ENCODE assay signal across 10 cellular contexts in the genomic region with DNA sequence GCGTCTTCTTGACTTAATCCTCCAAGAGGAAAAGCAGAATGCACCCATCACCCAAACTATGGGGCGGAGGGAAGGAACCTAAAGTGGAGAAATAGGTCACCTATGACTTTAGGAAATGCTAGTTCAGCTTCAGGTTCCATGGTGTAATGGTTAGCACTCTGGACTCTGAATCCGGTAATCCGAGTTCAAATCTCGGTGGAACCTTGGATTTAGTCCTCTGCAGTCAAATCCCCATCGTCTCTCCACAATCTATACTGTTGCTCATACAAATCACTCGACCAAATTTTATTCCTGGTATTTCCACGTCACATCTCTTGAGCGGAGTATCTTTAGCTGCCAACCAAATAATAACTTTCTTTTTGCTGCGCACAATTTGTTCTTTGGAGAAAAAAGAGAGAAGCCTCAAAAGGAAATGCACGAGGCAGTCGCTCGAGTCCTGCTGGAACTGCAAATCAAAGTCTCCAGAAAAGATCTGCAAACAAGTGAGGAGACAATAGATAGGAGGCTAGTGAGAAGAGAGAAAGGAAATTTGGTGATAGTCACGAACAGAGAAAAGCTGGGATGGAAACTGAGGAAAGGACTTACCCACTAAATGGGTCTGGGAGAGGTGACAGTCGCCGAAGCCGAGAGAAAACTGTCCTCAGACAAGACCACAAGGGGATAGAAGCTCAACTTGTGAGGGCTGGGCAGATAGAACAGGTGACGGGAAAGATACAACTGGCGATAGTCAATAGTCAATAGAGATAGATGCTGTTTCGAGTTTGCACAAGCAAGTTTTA. TPM values are rescaled to one million over a fixed set of nuclear protein-coding genes. Genes with fewer than 3 reads are reported as not detected.
DNase-seq lines count a peak whose midpoint lies in the region; ATAC-seq and TF ChIP-seq lines count a peak whose summit lies in the region.
"Had no signal": no experiment of that assay in that cellular context is flagged by ENCODE, and none has a peak within 500 bp of the region (broad histone marks: within the 10 kb centered on the region; RNA-seq: fewer than 3 reads in every experiment).

No MANE protein-coding gene starts in this region.

- peak overlapping the region; percentile 95 for H3K4me2 ChIP-seq in neural progenitor cell

- H3K4me1 Mint-ChIP-seq in chondrocyte (ENCODE audit: low read depth) = peaks cover 54% of the 10 kb centered on the region
- peaks cover 43% of the 10 kb centered on the region for H3K4me1 Mint-ChIP-seq in neural progenitor cell

- H3F3A ChIP-seq in neural progenitor cell (ENCODE audit: low read depth) = peaks cover 31% of the 10 kb centered on the region

- no peaks in the 10 kb centered on the region for H3K79me2 ChIP-seq in neural progenitor cell (ENCODE audit: low read depth)

- ATAC-seq in GM21528 (IDR thresholded peaks at IDR 0.05; ENCODE audit: low FRiP score, unreplicated experiment) = no peak

- H3K27me3 Mint-ChIP-seq in chondrocyte (ENCODE audit: low read depth) = peaks cover 24% of the 10 kb centered on the region
- H3K27me3 Mint-ChIP-seq in neural progenitor cell (ENCODE audit: insufficient read depth, low read depth) = peaks cover 55% of the 10 kb centered on the region

- H3K36me3 Mint-ChIP-seq in chondrocyte (ENCODE audit: low read depth) (no peaks in the 10 kb centered on the region), neural progenitor cell (peaks cover 4% of the 10 kb centered on the region)

- H2AFZ ChIP-seq in neural progenitor cell (replicated peaks) = no peak overlapping the region

- H3K36me3 ChIP-seq in GM06990 (ENCODE audit: control insufficient read depth, insufficient read depth, low read length) (no peaks in the 10 kb centered on the region), neural progenitor cell (no peaks in the 10 kb centered on the region)
- H3K36me3 ChIP-seq: stomach had no signal

- DNase-seq in GM06990 (ENCODE audit: extremely low read depth, insufficient read length) = no peak
- peak; percentile 64 for DNase-seq in NCI-H2227 (lab: John Stamatoyannopoulos, UW; ENCODE audit: unreplicated experiment)
- DNase-seq in chondrocyte (ENCODE audit: low spot score) = no peak
- DNase-seq in neural progenitor cell (ENCODE audit: low spot score) = peak; percentile 74
- DNase-seq in anterior cingulate cortex (lab: John Stamatoyannopoulos, UW) = no peak
- no peak for DNase-seq in HPDE6-E6E7 (ENCODE audit: extremely low spot score)
- no peak for DNase-seq in NOMO-1 (lab: John Stamatoyannopoulos, UW; ENCODE audit: unreplicated experiment in 2 of 2)
- DNase-seq: effector memory CD4-positive, alpha-beta T cell; stomach had no signal

- H3K27ac Mint-ChIP-seq in chondrocyte (ENCODE audit: unreplicated experiment) (peak overlapping the region; percentile 86), neural progenitor cell (peak overlapping the region; percentile 21)

- H4K20me1 ChIP-seq in neural progenitor cell (ENCODE audit: low read depth) = peaks cover 30% of the 10 kb centered on the region

- peaks cover 2% of the 10 kb centered on the region for H3K27me3 ChIP-seq in GM06990 (replicated peaks; ENCODE audit: control insufficient read depth, insufficient read depth, low read length)
- H3K27me3 ChIP-seq in neural progenitor cell = peaks cover 81% of the 10 kb centered on the region

- H3K4me1 ChIP-seq in neural progenitor cell = peaks cover 17% of the 10 kb centered on the region

- H3K9me3 ChIP-seq in neural progenitor cell (ENCODE audit: low read depth) = no peaks in the 10 kb centered on the region

- peak overlapping the region; percentile 7 for H3K4me3 ChIP-seq in GM06990 (replicated peaks; ENCODE audit: low read depth, low read length)
- H3K4me3 ChIP-seq in neural progenitor cell = peak overlapping the region; percentile 66
- H3K4me3 ChIP-seq: stomach had no signal

- no peak overlapping the region for H3K9ac ChIP-seq in neural progenitor cell

- H3K9me3 Mint-ChIP-seq in chondrocyte (ENCODE audit: low read depth) = peaks cover 4% of the 10 kb centered on the region
- H3K9me3 Mint-ChIP-seq in neural progenitor cell = peaks cover 12% of the 10 kb centered on the region

- H3K27ac ChIP-seq in neural progenitor cell = no peak overlapping the region
- H3K27ac ChIP-seq: stomach had no signal

- TF ChIP-seq CTCF in GM06990 (IDR thresholded peaks at IDR 0.05; ENCODE audit: insufficient read depth, low read length, poor library complexity, severe bottlenecking) (no peak), chondrocyte (IDR thresholded peaks at IDR 0.05) (no peak), neural progenitor cell (IDR thresholded peaks at IDR 0.05) (no peak)

- H3K4me3 Mint-ChIP-seq in chondrocyte (ENCODE audit: unreplicated experiment) (peak overlapping the region; percentile 90), neural progenitor cell (peak overlapping the region; percentile 92)

RNA-seq across cellular contexts. Expression of gene POM121L2, which starts 16.6 kb away (rescaled TPM):
- total RNA-seq in chondrocyte (not detected in 3 replicates), neural progenitor cell (ENCODE audit: low replicate concordance) (not detected in 2 replicates)
- total RNA-seq: stomach had no signal

RNA-seq across cellular contexts. Expression of gene PRSS16, which starts 48.0 kb away (rescaled TPM):
- total RNA-seq in chondrocyte (1.1 to 1.8 TPM (median 1.7 TPM) in 3 replicates), neural progenitor cell (ENCODE audit: low replicate concordance) (4.3 and 7.2 TPM in 2 replicates)

Comparison
In these comparisons a context has a peak if more than half of its experiments do, and no peak if none do; other contexts are left out.
1. DNase-seq: peak in NCI-H2227 (single experiment) and neural progenitor cell (single experiment); none in GM06990 (single experiment), chondrocyte (single experiment), anterior cingulate cortex (0 of 58), HPDE6-E6E7 (single experiment) and NOMO-1 (0 of 2).